Comparison of ENCODE assay signal across 8 cellular contexts in the genomic region with DNA sequence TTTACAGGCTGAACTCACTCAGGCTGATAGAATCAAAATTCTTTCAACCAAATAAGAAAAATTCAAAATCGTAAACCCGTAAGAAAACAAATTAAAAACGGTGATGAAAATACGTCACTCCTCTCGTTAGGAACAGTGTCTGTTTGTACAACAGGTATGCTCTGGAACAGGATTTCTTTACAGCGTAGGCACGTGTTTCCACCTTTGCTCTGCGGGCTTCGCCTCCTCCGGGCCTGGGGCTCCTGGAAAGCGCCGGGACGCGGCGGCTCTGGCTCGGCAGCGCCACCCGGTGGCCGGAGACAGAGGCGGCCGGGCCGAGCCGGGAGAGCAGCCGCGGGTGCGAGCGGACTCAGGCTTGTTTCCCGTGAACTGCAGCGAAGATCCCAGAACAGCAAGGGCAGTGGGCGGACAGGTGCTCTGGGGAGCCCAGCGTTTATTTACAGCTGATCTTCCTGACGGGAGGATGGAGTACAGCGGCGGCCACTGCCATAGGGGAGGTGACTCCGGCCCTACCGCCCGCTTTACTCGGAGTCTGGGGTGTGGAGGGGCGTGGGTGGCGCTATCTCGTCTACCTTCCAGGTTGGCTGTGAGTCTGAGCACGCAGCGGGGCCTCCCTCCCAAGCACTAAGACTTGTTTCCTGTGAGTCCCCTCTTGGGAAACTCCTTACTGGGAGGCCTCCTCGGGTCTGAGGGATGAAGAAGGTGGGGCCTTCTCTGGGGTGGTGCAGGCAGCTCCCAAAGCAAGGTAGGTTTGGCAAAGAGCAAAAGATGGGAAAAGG. TPM values are rescaled to one million over a fixed set of nuclear protein-coding genes. Genes with fewer than 3 reads are reported as not detected.
DNase-seq lines count a peak whose midpoint lies in the region; ATAC-seq, FAIRE-seq and TF ChIP-seq lines count a peak whose summit lies in the region.

No MANE protein-coding gene starts in this region.

- H3K4me3 ChIP-seq in Karpas-422 (ENCODE audit: low read length) (no peak overlapping the region), WERI-Rb-1 (ENCODE audit: low read depth, low read length) (no peak overlapping the region), breast epithelium (no peak overlapping the region), HepG2 (replicated peaks in 1 of 3; ENCODE audit: insufficient read depth in 1 of 3, low read depth in 2 of 3, low read length in 3 of 3) (peak overlapping the region in 2 of 3 experiments; percentile 33 to 63; a peak in 3 of 6 replicates)

- no peaks in the 10 kb centered on the region for H3K79me2 ChIP-seq in Karpas-422 (ENCODE audit: low read length)
- no peaks in the 10 kb centered on the region for H3K79me2 ChIP-seq in HepG2 (ENCODE audit: insufficient read depth, low read length)

- H3K27ac ChIP-seq in C4-2B (peak overlapping the region; percentile 12), Karpas-422 (ENCODE audit: low read length) (no peak overlapping the region), WERI-Rb-1 (no peak overlapping the region), breast epithelium (no peak overlapping the region), HepG2 (ENCODE audit: extremely low read length, insufficient read depth, low read length) (peak overlapping the region; percentile 68)

- 15% methylated on average over 11 of the region's 44 CpGs for WGBS in HepG2 (ENCODE audit: low lambda C conversion rate)

- TF ChIP-seq CTCF in C4-2B (conservative IDR thresholded peaks at IDR 0.05) (peak; percentile 100), WERI-Rb-1 (IDR thresholded peaks at IDR 0.05; ENCODE audit: low read depth, low read length) (peak; percentile 89), breast epithelium (IDR thresholded peaks at IDR 0.05) (peak; percentile 54 to 87 (median 75)), HepG2 (CRISPR knock-in tag; IDR thresholded peaks at IDR 0.05) (peak; percentile 91)

- peak; percentile 97 for TF ChIP-seq RAD21 in HepG2 (CRISPR knock-in tag; IDR thresholded peaks at IDR 0.05)

- POLR2A ChIA-PET in HepG2 (lab: Yijun Ruan, JAX) = interaction anchor here (0.8 to 1.2 kb wide), 5 partner anchors 10 to 101 kb away, joined by 3 to 5 read pairs (median 4); no protein-coding TSS in a partner anchor

- intact Hi-C loops in breast epithelium (cut with DNase I; ENCODE audit: low total_unique reads) (loop anchor here (5.0 kb wide), 1 partner anchor 37 kb away; no protein-coding TSS in a partner anchor), HepG2 (cut with micrococcal nuclease; ENCODE audit: unreplicated experiment) (loop anchor here (1.0 to 2.0 kb wide), 2 partner anchors 69 to 70 kb away; no protein-coding TSS in a partner anchor)

- H3K27me3 ChIP-seq in Karpas-422 (ENCODE audit: low read length) (no peaks in the 10 kb centered on the region), WERI-Rb-1 (ENCODE audit: insufficient read depth, low read depth, severe bottlenecking) (no peaks in the 10 kb centered on the region), breast epithelium (no peaks in the 10 kb centered on the region), HepG2 (ENCODE audit: control insufficient read depth in 1 of 2, insufficient read depth in 2 of 2, low read length in 2 of 2) (no peaks in the 10 kb centered on the region)

- no peaks in the 10 kb centered on the region for H3K36me3 ChIP-seq in Karpas-422 (ENCODE audit: insufficient read depth, low read length)
- peaks cover 38% of the 10 kb centered on the region for H3K36me3 ChIP-seq in WERI-Rb-1
- peaks cover 3% of the 10 kb centered on the region for H3K36me3 ChIP-seq in breast epithelium
- H3K36me3 ChIP-seq in HepG2 (replicated peaks in 1 of 2; ENCODE audit: control insufficient read depth in 1 of 2, insufficient read depth in 2 of 2, low read length in 2 of 2) = peaks cover 8 to 28% of the 10 kb centered on the region in 2 experiments

- FAIRE-seq in HepG2 (lab: Jason Lieb, UNC) = peak; percentile 15

- no peaks in the 10 kb centered on the region for H3K9me2 ChIP-seq in Karpas-422 (replicated peaks; ENCODE audit: insufficient read depth, low read length)

- CTCF ChIA-PET in HepG2 (lab: Yijun Ruan, JAX; ENCODE audit: low intra/inter-chr PET ratio, low total read pairs) = interaction anchor here (2.1 to 3.7 kb wide), 2 partner anchors 70 to 91 kb away, joined by 13 to 37 read pairs; no protein-coding TSS in a partner anchor

- no peaks in the 10 kb centered on the region for H3K9me3 ChIP-seq in Karpas-422 (ENCODE audit: low read length)
- H3K9me3 ChIP-seq in WERI-Rb-1 (ENCODE audit: severe bottlenecking) = no peaks in the 10 kb centered on the region
- H3K9me3 ChIP-seq in breast epithelium = no peaks in the 10 kb centered on the region
- no peaks in the 10 kb centered on the region for H3K9me3 ChIP-seq in HepG2 (ENCODE audit: low read length)

- H2AFZ ChIP-seq in Karpas-422 (ENCODE audit: low read length) (no peak overlapping the region), HepG2 (ENCODE audit: low read length) (no peak overlapping the region)

- no peak overlapping the region for H3K4me2 ChIP-seq in Karpas-422 (ENCODE audit: low read depth, low read length, poor library complexity, severe bottlenecking)
- peak overlapping the region; percentile 81 for H3K4me2 ChIP-seq in HepG2 (ENCODE audit: low read depth, low read length)

- in situ Hi-C loops in HepG2 (cut with HindIII; ENCODE audit: extremely low pct_ligation_motif_present, low pct_unique_long_range_greater_than_20kb) = loop anchor here (5.0 kb wide), 1 partner anchor 67 kb away; no protein-coding TSS in a partner anchor

- peak; percentile 78 for ATAC-seq in HepG2

- BruUV-seq in HepG2 (replicated peaks; lab: Mats Ljungman, UMichigan) = TSS peak; percentile 94

- H4K20me1 ChIP-seq in Karpas-422 (ENCODE audit: insufficient read depth, low read depth, low read length) (peaks cover 13% of the 10 kb centered on the region), HepG2 (ENCODE audit: insufficient read depth, low read length) (no peaks in the 10 kb centered on the region)

- TF ChIP-seq EP300 in HepG2 (IDR thresholded peaks at IDR 0.05; ENCODE audit: low read depth in 2 of 2, low read length in 2 of 2) (no peak), HepG2 (CRISPR knock-in tag; IDR thresholded peaks at IDR 0.05; ENCODE audit: borderline replicate concordance) (no peak; the same call in 1 of the 2 replicates)

- no peak for TF ChIP-seq POLR2A in breast epithelium (IDR thresholded peaks at IDR 0.05)
- TF ChIP-seq POLR2A in HepG2 (IDR thresholded peaks at IDR 0.05; ENCODE audit: insufficient read depth in 1 of 2, low read depth in 2 of 2, low read length in 2 of 2) = 0 out of 4 replicates have a peak, but pooled peaks of 1 of the 2 experiments have one; percentile 43

- H3K4me1 ChIP-seq in Karpas-422 (ENCODE audit: low read length) = peaks cover 14% of the 10 kb centered on the region
- H3K4me1 ChIP-seq in breast epithelium = no peaks in the 10 kb centered on the region
- peaks cover 32% of the 10 kb centered on the region for H3K4me1 ChIP-seq in HepG2 (ENCODE audit: insufficient read depth, low read length)

- peak; percentile 89 for DNase-seq in Karpas-422
- peak; percentile 61 for DNase-seq in WERI-Rb-1
- no peak for DNase-seq in breast epithelium (ENCODE audit: low spot score in 2 of 2)
- peak; percentile 63 for DNase-seq in HepG2 (ENCODE audit: low spot score)
- peak; percentile 14 for DNase-seq in stimulated activated CD8-positive, alpha-beta memory T cell treated with anti-CD3 and anti-CD28 coated beads, Interleukin-12 subunit alpha, Interleukin-12 subunit beta, amount 100 ng/mL, for 4 hours (ENCODE audit: low read depth)
- DNase-seq in NCI-H226 = no peak
- DNase-seq in NCI-H128 (lab: John Stamatoyannopoulos, UW; ENCODE audit: unreplicated experiment) = no peak

- no peak overlapping the region for H3K9ac ChIP-seq in Karpas-422 (ENCODE audit: low read length)
- H3K9ac ChIP-seq in HepG2 (ENCODE audit: insufficient read depth, low read depth, low read length) = peak overlapping the region; percentile 29; the same call in 1 of the 2 replicates

TF ChIP-seq in HepG2, 621 proteins besides CTCF, POLR2A, EP300 and RAD21 (continues in another document):
- TF ChIP-seq KLF11 (CRISPR knock-in tag; IDR thresholded peaks at IDR 0.05) = no peak
- peak; percentile 59; the same call in 1 of the 2 replicates for TF ChIP-seq SMAD3 (CRISPR knock-in tag; IDR thresholded peaks at IDR 0.05)
- no peak for TF ChIP-seq TBX3 (IDR thresholded peaks at IDR 0.05; ENCODE audit: borderline replicate concordance)
- TF ChIP-seq RFX5 (IDR thresholded peaks at IDR 0.05; ENCODE audit: low read depth, low read length) = no peak

RNA-seq across cellular contexts. Expression of a gene that starts 40.5 kb away (rescaled TPM):
- 101 and 204 TPM in 2 replicates for total RNA-seq in Karpas-422 (2014; rRNA removed; shearing (Covaris generic); ENCODE audit: low replicate concordance)
- total RNA-seq in breast epithelium (10 to 100 TPM in 1 of 3 donors, 1 to 10 TPM in 2; 2.6 to 15.1 (median 9.8) TPM), HepG2 (2016; rRNA removed; fragmentation: Illumina TruSeq; extraction: Trizol) (not detected in 2 replicates)
- not detected in 2 replicates for total RNA-seq in HepG2 (2016; cell fraction: cytosol; rRNA removed; fragmentation: Illumina TruSeq; extraction: Trizol; ENCODE audit: low read depth)
- total RNA-seq in HepG2 (2016; cell fraction: insoluble cytoplasmic fraction; rRNA removed; fragmentation: Illumina TruSeq; extraction: Trizol) = not detected in 2 replicates
- not detected in 2 replicates for total RNA-seq in HepG2 (2016; cell fraction: membrane; rRNA removed; fragmentation: Illumina TruSeq; extraction: Trizol)
- total RNA-seq in HepG2 (2016; cell fraction: nucleus; rRNA removed; fragmentation: Illumina TruSeq; extraction: Trizol) = not detected in 2 replicates
- polyA plus RNA-seq in HepG2 (2011; rRNA removed) = 0.07 and 0.10 TPM in 2 replicates
- polyA plus RNA-seq in HepG2 (2011; cell fraction: cytosol; rRNA removed) = 0.03 and 0.14 TPM in 2 replicates
- 0.16 and 0.40 TPM in 2 replicates for polyA plus RNA-seq in HepG2 (2011; cell fraction: nucleus; rRNA removed)
- polyA plus RNA-seq in HepG2 (2012) = 0.15 and 0.25 TPM in 2 replicates
- polyA plus RNA-seq in HepG2 (2016; cell fraction: cytosol; fragmentation: Illumina TruSeq; extraction: Trizol; ENCODE audit: low read depth) = not detected in 2 replicates
- polyA plus RNA-seq in HepG2 (2016; cell fraction: insoluble cytoplasmic fraction; fragmentation: Illumina TruSeq; extraction: Trizol; ENCODE audit: low read depth) = not detected in 2 replicates
- not detected in 2 replicates for polyA plus RNA-seq in HepG2 (2016; cell fraction: membrane; fragmentation: Illumina TruSeq; extraction: Trizol; ENCODE audit: low read depth)
- not detected in 2 replicates for polyA plus RNA-seq in HepG2 (2016; cell fraction: nucleus; fragmentation: Illumina TruSeq; extraction: Trizol; ENCODE audit: insufficient read depth, low read depth)
- 0.52 and 1.2 TPM in 2 replicates for polyA minus RNA-seq in HepG2 (2011; rRNA and poly(A)+ RNA removed; ENCODE audit: low replicate concordance)
- polyA minus RNA-seq in HepG2 (2011; cell fraction: cytosol; rRNA and poly(A)+ RNA removed) = not detected in 2 replicates
- 0.13 TPM in 1 of 2 replicates, not detected in the other for polyA minus RNA-seq in HepG2 (2011; cell fraction: nucleus; rRNA and poly(A)+ RNA removed)

Comparison
In these comparisons a context has a peak if more than half of its experiments do, and no peak if none do; other contexts are left out.
1. H3K27ac ChIP-seq: peak in C4-2B (single experiment) and HepG2 (single experiment); none in Karpas-422 (single experiment), WERI-Rb-1 (single experiment) and breast epithelium (0 of 2).
2. DNase-seq: peak in Karpas-422 (single experiment), WERI-Rb-1 (single experiment), HepG2 (single experiment) and stimulated activated CD8-positive, alpha-beta memory T cell treated with anti-CD3 and anti-CD28 coated beads, Interleukin-12 subunit alpha, Interleukin-12 subunit beta, amount 100 ng/mL, for 4 hours (single experiment); none in breast epithelium (0 of 2), NCI-H226 (single experiment) and NCI-H128 (single experiment).
3. H3K4me3 ChIP-seq: peak in HepG2 (2 of 3); none in Karpas-422 (single experiment), WERI-Rb-1 (single experiment) and breast epithelium (0 of 3).
4. Peak in every context shown above with its lines, with median percentiles within 50 percentile points of each other: CTCF ChIP-seq.